1 cellular context compared by ENCODE assay signal in the genomic region with DNA sequence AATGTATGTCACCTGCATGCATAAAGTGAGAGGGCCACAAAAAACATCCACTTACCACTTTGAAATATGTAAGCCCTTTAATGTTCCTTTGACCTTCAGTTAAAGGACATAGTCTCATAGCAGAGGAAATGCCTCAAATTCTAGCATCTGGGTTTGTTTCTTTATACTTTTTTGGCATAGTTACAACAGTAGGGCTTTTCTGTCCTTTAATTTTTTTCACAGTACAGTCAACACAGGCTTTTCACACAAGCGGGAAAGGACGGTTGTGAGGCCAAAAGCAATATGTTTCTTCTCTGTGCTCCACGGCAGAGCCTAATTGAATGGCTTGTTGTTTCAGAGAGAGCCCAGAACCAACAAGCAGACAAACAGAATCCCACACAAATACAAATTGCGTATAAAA.
TF ChIP-seq lines count a peak whose summit lies in the region.

No MANE protein-coding gene starts in this region.

TF ChIP-seq in HepG2, 621 proteins besides CTCF, POLR2A, EP300 and RAD21 (continued from another document):
- TF ChIP-seq, protein P1, sequence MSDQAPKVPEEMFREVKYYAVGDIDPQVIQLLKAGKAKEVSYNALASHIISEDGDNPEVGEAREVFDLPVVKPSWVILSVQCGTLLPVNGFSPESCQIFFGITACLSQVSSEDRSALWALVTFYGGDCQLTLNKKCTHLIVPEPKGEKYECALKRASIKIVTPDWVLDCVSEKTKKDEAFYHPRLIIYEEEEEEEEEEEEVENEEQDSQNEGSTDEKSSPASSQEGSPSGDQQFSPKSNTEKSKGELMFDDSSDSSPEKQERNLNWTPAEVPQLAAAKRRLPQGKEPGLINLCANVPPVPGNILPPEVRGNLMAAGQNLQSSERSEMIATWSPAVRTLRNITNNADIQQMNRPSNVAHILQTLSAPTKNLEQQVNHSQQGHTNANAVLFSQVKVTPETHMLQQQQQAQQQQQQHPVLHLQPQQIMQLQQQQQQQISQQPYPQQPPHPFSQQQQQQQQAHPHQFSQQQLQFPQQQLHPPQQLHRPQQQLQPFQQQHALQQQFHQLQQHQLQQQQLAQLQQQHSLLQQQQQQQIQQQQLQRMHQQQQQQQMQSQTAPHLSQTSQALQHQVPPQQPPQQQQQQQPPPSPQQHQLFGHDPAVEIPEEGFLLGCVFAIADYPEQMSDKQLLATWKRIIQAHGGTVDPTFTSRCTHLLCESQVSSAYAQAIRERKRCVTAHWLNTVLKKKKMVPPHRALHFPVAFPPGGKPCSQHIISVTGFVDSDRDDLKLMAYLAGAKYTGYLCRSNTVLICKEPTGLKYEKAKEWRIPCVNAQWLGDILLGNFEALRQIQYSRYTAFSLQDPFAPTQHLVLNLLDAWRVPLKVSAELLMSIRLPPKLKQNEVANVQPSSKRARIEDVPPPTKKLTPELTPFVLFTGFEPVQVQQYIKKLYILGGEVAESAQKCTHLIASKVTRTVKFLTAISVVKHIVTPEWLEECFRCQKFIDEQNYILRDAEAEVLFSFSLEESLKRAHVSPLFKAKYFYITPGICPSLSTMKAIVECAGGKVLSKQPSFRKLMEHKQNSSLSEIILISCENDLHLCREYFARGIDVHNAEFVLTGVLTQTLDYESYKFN (CRISPR knock-in tag; conservative IDR thresholded peaks at IDR 0.05) = peak; percentile 44
- no peak for TF ChIP-seq SPEN (CRISPR knock-in tag; IDR thresholded peaks at IDR 0.05; ENCODE audit: low read depth)
- TF ChIP-seq NR2F1 (CRISPR knock-in tag; IDR thresholded peaks at IDR 0.05) = no peak
- no peak for TF ChIP-seq ZNF484 (CRISPR knock-in tag; IDR thresholded peaks at IDR 0.05; ENCODE audit: borderline replicate concordance, low read depth)
- TF ChIP-seq, protein P2, sequence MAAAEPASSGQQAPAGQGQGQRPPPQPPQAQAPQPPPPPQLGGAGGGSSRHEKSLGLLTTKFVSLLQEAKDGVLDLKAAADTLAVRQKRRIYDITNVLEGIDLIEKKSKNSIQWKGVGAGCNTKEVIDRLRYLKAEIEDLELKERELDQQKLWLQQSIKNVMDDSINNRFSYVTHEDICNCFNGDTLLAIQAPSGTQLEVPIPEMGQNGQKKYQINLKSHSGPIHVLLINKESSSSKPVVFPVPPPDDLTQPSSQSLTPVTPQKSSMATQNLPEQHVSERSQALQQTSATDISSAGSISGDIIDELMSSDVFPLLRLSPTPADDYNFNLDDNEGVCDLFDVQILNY (CRISPR knock-in tag; conservative IDR thresholded peaks at IDR 0.05) = no peak
- TF ChIP-seq SMAD1 (CRISPR knock-in tag; IDR thresholded peaks at IDR 0.05; ENCODE audit: borderline replicate concordance, low read depth) = no peak
- TF ChIP-seq ZNF563 (CRISPR knock-in tag; IDR thresholded peaks at IDR 0.05) = no peak
- TF ChIP-seq SUZ12 (IDR thresholded peaks at IDR 0.05; ENCODE audit: low read depth, low read length) = no peak
- TF ChIP-seq, protein P3, sequence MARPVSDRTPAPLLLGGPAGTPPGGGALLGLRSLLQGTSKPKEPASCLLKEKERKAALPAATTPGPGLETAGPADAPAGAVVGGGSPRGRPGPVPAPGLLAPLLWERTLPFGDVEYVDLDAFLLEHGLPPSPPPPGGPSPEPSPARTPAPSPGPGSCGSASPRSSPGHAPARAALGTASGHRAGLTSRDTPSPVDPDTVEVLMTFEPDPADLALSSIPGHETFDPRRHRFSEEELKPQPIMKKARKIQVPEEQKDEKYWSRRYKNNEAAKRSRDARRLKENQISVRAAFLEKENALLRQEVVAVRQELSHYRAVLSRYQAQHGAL (CRISPR knock-in tag; IDR thresholded peaks at IDR 0.05; ENCODE audit: not compliant biosample characterization) = no peak
- TF ChIP-seq FOXK2 (IDR thresholded peaks at IDR 0.05) = no peak
- TF ChIP-seq, protein P4, sequence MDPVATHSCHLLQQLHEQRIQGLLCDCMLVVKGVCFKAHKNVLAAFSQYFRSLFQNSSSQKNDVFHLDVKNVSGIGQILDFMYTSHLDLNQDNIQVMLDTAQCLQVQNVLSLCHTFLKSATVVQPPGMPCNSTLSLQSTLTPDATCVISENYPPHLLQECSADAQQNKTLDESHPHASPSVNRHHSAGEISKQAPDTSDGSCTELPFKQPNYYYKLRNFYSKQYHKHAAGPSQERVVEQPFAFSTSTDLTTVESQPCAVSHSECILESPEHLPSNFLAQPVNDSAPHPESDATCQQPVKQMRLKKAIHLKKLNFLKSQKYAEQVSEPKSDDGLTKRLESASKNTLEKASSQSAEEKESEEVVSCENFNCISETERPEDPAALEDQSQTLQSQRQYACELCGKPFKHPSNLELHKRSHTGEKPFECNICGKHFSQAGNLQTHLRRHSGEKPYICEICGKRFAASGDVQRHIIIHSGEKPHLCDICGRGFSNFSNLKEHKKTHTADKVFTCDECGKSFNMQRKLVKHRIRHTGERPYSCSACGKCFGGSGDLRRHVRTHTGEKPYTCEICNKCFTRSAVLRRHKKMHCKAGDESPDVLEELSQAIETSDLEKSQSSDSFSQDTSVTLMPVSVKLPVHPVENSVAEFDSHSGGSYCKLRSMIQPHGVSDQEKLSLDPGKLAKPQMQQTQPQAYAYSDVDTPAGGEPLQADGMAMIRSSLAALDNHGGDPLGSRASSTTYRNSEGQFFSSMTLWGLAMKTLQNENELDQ (CRISPR knock-in tag; IDR thresholded peaks at IDR 0.05; ENCODE audit: borderline replicate concordance) = no peak
- TF ChIP-seq TCF7 (IDR thresholded peaks at IDR 0.05; ENCODE audit: low read depth) = peak; percentile 34; the same call in 1 of the 2 replicates
- TF ChIP-seq, protein P5, sequence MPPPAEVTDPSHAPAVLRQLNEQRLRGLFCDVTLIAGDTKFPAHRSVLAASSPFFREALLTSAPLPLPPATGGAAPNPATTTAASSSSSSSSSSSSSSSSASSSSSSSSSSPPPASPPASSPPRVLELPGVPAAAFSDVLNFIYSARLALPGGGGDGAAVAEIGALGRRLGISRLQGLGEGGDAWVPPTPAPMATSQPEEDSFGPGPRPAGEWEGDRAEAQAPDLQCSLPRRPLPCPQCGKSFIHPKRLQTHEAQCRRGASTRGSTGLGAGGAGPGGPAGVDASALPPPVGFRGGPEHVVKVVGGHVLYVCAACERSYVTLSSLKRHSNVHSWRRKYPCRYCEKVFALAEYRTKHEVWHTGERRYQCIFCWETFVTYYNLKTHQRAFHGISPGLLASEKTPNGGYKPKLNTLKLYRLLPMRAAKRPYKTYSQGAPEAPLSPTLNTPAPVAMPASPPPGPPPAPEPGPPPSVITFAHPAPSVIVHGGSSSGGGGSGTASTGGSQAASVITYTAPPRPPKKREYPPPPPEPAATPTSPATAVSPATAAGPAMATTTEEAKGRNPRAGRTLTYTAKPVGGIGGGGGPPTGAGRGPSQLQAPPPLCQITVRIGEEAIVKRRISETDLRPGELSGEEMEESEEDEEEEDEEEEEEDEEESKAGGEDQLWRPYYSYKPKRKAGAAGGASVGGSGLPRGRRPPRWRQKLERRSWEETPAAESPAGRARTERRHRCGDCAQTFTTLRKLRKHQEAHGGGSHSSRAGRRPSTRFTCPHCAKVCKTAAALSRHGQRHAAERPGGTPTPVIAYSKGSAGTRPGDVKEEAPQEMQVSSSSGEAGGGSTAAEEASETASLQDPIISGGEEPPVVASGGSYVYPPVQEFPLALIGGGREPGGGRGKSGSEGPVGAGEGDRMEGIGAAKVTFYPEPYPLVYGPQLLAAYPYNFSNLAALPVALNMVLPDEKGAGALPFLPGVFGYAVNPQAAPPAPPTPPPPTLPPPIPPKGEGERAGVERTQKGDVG (CRISPR knock-in tag; IDR thresholded peaks at IDR 0.05; ENCODE audit: borderline replicate concordance) = no peak
- TF ChIP-seq ZNF75D (CRISPR knock-in tag; IDR thresholded peaks at IDR 0.05; ENCODE audit: borderline replicate concordance) = no peak
- no peak for TF ChIP-seq ZNF225 (CRISPR knock-in tag; IDR thresholded peaks at IDR 0.05)
- TF ChIP-seq CC2D1A (CRISPR knock-in tag; IDR thresholded peaks at IDR 0.05) = no peak
- peak; percentile 26; the same call in 1 of the 2 replicates for TF ChIP-seq RARA (CRISPR knock-in tag; IDR thresholded peaks at IDR 0.05)
- TF ChIP-seq NFIB (CRISPR knock-in tag; IDR thresholded peaks at IDR 0.05; ENCODE audit: borderline replicate concordance) = no peak
- TF ChIP-seq, protein P6, sequence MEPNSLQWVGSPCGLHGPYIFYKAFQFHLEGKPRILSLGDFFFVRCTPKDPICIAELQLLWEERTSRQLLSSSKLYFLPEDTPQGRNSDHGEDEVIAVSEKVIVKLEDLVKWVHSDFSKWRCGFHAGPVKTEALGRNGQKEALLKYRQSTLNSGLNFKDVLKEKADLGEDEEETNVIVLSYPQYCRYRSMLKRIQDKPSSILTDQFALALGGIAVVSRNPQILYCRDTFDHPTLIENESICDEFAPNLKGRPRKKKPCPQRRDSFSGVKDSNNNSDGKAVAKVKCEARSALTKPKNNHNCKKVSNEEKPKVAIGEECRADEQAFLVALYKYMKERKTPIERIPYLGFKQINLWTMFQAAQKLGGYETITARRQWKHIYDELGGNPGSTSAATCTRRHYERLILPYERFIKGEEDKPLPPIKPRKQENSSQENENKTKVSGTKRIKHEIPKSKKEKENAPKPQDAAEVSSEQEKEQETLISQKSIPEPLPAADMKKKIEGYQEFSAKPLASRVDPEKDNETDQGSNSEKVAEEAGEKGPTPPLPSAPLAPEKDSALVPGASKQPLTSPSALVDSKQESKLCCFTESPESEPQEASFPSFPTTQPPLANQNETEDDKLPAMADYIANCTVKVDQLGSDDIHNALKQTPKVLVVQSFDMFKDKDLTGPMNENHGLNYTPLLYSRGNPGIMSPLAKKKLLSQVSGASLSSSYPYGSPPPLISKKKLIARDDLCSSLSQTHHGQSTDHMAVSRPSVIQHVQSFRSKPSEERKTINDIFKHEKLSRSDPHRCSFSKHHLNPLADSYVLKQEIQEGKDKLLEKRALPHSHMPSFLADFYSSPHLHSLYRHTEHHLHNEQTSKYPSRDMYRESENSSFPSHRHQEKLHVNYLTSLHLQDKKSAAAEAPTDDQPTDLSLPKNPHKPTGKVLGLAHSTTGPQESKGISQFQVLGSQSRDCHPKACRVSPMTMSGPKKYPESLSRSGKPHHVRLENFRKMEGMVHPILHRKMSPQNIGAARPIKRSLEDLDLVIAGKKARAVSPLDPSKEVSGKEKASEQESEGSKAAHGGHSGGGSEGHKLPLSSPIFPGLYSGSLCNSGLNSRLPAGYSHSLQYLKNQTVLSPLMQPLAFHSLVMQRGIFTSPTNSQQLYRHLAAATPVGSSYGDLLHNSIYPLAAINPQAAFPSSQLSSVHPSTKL (CRISPR knock-in tag; IDR thresholded peaks at IDR 0.05) = peak; percentile 15; the same call in 1 of the 2 replicates
- no peak for TF ChIP-seq KLF15 (CRISPR knock-in tag; IDR thresholded peaks at IDR 0.05; ENCODE audit: borderline replicate concordance)
- TF ChIP-seq NAIF1 (CRISPR knock-in tag; IDR thresholded peaks at IDR 0.05; ENCODE audit: borderline replicate concordance) = no peak
- TF ChIP-seq IKZF4 (CRISPR knock-in tag; IDR thresholded peaks at IDR 0.05; ENCODE audit: borderline replicate concordance, low read depth, not compliant biosample characterization) = no peak
- TF ChIP-seq ZNF839 (CRISPR knock-in tag; IDR thresholded peaks at IDR 0.05; ENCODE audit: borderline replicate concordance) = no peak
- TF ChIP-seq, protein P7, sequence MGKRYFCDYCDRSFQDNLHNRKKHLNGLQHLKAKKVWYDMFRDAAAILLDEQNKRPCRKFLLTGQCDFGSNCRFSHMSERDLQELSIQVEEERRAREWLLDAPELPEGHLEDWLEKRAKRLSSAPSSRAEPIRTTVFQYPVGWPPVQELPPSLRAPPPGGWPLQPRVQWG (CRISPR knock-in tag; IDR thresholded peaks at IDR 0.05; ENCODE audit: borderline replicate concordance, low read depth) = no peak
- TF ChIP-seq ZNF367 (CRISPR knock-in tag; IDR thresholded peaks at IDR 0.05; ENCODE audit: borderline replicate concordance) = no peak
- TF ChIP-seq, protein P8, sequence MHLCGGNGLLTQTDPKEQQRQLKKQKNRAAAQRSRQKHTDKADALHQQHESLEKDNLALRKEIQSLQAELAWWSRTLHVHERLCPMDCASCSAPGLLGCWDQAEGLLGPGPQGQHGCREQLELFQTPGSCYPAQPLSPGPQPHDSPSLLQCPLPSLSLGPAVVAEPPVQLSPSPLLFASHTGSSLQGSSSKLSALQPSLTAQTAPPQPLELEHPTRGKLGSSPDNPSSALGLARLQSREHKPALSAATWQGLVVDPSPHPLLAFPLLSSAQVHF (CRISPR knock-in tag; IDR thresholded peaks at IDR 0.05) = no peak
- TF ChIP-seq RAD51 (IDR thresholded peaks at IDR 0.05; ENCODE audit: borderline replicate concordance) = no peak
- TF ChIP-seq TBL1XR1 (IDR thresholded peaks at IDR 0.05; ENCODE audit: borderline replicate concordance, low read length, partially characterized antibody) = no peak
- no peak for TF ChIP-seq ZFP90 (CRISPR knock-in tag; IDR thresholded peaks at IDR 0.05; ENCODE audit: borderline replicate concordance)
- TF ChIP-seq ZNF30 (CRISPR knock-in tag; IDR thresholded peaks at IDR 0.05) = no peak
